In the genomic region with DNA sequence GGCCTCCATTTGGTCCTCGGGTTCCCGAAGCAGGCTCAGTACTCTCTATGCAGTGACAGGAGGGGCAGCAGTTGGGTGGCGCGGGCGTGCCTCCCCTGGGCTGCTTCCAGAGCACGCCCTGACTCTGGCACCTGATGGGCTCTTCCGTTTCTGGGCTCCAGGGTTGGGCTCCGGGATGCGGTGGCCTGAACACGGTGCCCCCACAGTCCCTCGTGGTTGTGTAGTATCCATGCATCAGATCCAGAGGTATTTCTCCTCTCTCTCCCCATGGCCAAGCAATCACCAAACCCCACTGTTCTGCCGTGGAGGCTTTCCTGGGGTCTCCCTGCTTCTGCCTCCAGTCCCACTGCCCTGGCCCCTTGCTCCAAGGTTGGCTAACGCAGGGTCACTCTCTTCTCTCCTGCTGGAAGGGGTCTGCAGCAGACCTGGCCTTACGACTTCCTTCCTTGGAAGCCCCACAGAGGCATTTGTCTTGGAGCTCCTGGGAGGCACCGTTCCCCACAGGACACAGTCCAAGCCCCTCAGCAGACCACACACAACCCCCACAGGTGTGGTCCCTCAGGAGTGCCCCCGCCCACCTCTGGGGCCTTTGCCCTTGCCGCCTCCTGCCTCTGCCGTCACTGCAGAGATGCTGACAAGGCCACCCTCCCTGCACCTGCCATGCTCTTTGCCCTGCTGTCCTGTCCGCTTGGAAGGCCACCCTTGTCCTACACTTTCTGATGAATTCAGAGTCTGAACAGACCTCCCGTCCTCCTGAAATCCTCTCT, we compare ENCODE assay signal across 27 cellular contexts.
"Had no signal": no experiment of that assay in that cellular context is flagged by ENCODE, and none has a peak within 500 bp of the region (broad histone marks: within the 10 kb centered on the region; RNA-seq: fewer than 3 reads in every experiment).

No MANE protein-coding gene starts in this region.

- H3K4me1 Mint-ChIP-seq: naive thymus-derived CD4-positive, alpha-beta T cell; stimulated activated naive CD8-positive, alpha-beta T cell treated with anti-CD3 and anti-CD28 coated beads, Interleukin-15, amount 100 ng/mL, for 72 hours had no signal

- H3K27me3 ChIP-seq: dorsolateral prefrontal cortex, foreskin keratinocyte, gastroesophageal sphincter, hepatocyte, left lung, neutrophil, right lobe of liver, suprapubic skin, transverse colon had no signal

- H3K27me3 Mint-ChIP-seq: progenitor cell of endocrine pancreas; stimulated activated naive CD8-positive, alpha-beta T cell treated with anti-CD3 and anti-CD28 coated beads, Interleukin-15, amount 100 ng/mL, for 72 hours had no signal

- DNase-seq: cerebellar nuclear complex; dorsolateral prefrontal cortex; effector CD8-positive, alpha-beta T cell; endodermal cell; foreskin keratinocyte; left cardiac atrium; left lung; mammary epithelial cell; mesendoderm; midbrain; naive thymus-derived CD4-positive, alpha-beta T cell; right lobe of liver; small intestine; stimulated activated CD4-positive, alpha-beta T cell treated with anti-CD3 and anti-CD28 coated beads, Interleukin-15, amount 100 ng/mL, for 24 hours; stimulated activated CD4-positive, alpha-beta T cell treated with anti-CD3 and anti-CD28 coated beads, Interleukin-2, amount 100 ng/mL, for 48 hours; stimulated activated CD8-positive, alpha-beta memory T cell treated with anti-CD3 and anti-CD28 coated beads, Interleukin-4, amount 100 ng/mL, for 48 hours; stimulated activated naive CD4-positive, alpha-beta T cell; stimulated activated naive CD8-positive, alpha-beta T cell treated with anti-CD3 and anti-CD28 coated beads, Interleukin-15, amount 100 ng/mL, for 72 hours; transverse colon had no signal

- H3K27ac Mint-ChIP-seq: endodermal cell, progenitor cell of endocrine pancreas had no signal

- H3K4me1 ChIP-seq: foreskin keratinocyte, gastroesophageal sphincter, left lung, parathyroid adenoma, right lobe of liver, suprapubic skin, transverse colon had no signal

- H3K4me3 Mint-ChIP-seq: endodermal cell; naive thymus-derived CD4-positive, alpha-beta T cell; stimulated activated naive CD8-positive, alpha-beta T cell treated with anti-CD3 and anti-CD28 coated beads, Interleukin-15, amount 100 ng/mL, for 72 hours had no signal

- H3K9me3 Mint-ChIP-seq: endodermal cell; naive thymus-derived CD4-positive, alpha-beta T cell; stimulated activated naive CD8-positive, alpha-beta T cell treated with anti-CD3 and anti-CD28 coated beads, Interleukin-15, amount 100 ng/mL, for 72 hours had no signal

- H3K4me3 ChIP-seq: dorsolateral prefrontal cortex, gastroesophageal sphincter, hepatocyte, left lung, right lobe of liver, suprapubic skin, transverse colon had no signal

- ATAC-seq: esophagus mucosa; foreskin keratinocyte; gastroesophageal sphincter; left cardiac atrium; left lung; naive thymus-derived CD4-positive, alpha-beta T cell; right lobe of liver; stimulated activated naive CD8-positive, alpha-beta T cell treated with anti-CD3 and anti-CD28 coated beads, Interleukin-15, amount 100 ng/mL, for 72 hours had no signal

- H3K27ac ChIP-seq: dorsolateral prefrontal cortex, epithelial cell of prostate, foreskin keratinocyte, gastroesophageal sphincter, hepatocyte, left lung, neutrophil, parathyroid adenoma, right lobe of liver, suprapubic skin, transverse colon had no signal

- H3K36me3 ChIP-seq: gastroesophageal sphincter, left lung, neutrophil, right lobe of liver, suprapubic skin, transverse colon had no signal

- H3K36me3 Mint-ChIP-seq: naive thymus-derived CD4-positive, alpha-beta T cell had no signal

- H3K9me3 ChIP-seq: gastroesophageal sphincter, left lung, neutrophil, right lobe of liver, suprapubic skin, transverse colon had no signal
